In genomic region chr1:168001213-168001612, GRCh38 we compare ENCODE assay signal across 28 cellular contexts.
"Had no signal": no experiment of that assay in that cellular context is flagged by ENCODE, and none has a peak within 500 bp of the region (broad histone marks: within the 10 kb centered on the region; RNA-seq: fewer than 3 reads in every experiment).

No MANE protein-coding gene starts in this region.

- FAIRE-seq: endometrium, islet of Langerhans, keratinocyte had no signal

- H3K27me3 ChIP-seq: esophagus squamous epithelium, gastrocnemius medialis, heart right ventricle, left lung had no signal

- H3K4me3 Mint-ChIP-seq: dendritic cell treated with granulocyte-macrophage colony-stimulating factor and Interleukin-4, amounts not matched to agents 40 ng/mL and 50 ng/mL, for 4 days; effector memory CD8-positive, alpha-beta T cell; endodermal cell; mesothelial cell of epicardium; naive B cell; naive thymus-derived CD8-positive, alpha-beta T cell had no signal

- ATAC-seq: effector memory CD8-positive, alpha-beta T cell; esophagus mucosa; gastrocnemius medialis; left cardiac atrium; left lung; left ventricle myocardium superior; lower lobe of right lung; mucosa of descending colon; naive thymus-derived CD8-positive, alpha-beta T cell had no signal

- H3K9me3 ChIP-seq: esophagus squamous epithelium, gastrocnemius medialis, heart right ventricle, left lung, lower lobe of right lung, mucosa of descending colon had no signal

- H3K27me3 Mint-ChIP-seq: dendritic cell treated with granulocyte-macrophage colony-stimulating factor and Interleukin-4, amounts not matched to agents 40 ng/mL and 50 ng/mL, for 4 days; effector memory CD8-positive, alpha-beta T cell; naive B cell; naive thymus-derived CD8-positive, alpha-beta T cell had no signal

- H3K27ac Mint-ChIP-seq: dendritic cell treated with granulocyte-macrophage colony-stimulating factor and Interleukin-4, amounts not matched to agents 40 ng/mL and 50 ng/mL, for 4 days; endodermal cell; mesothelial cell of epicardium; naive thymus-derived CD8-positive, alpha-beta T cell had no signal

- H3K4me3 ChIP-seq: esophagus squamous epithelium, gastrocnemius medialis, heart right ventricle, left lung, lower lobe of right lung, mucosa of descending colon had no signal

- H3K9me3 Mint-ChIP-seq: dendritic cell treated with granulocyte-macrophage colony-stimulating factor and Interleukin-4, amounts not matched to agents 40 ng/mL and 50 ng/mL, for 4 days; effector memory CD8-positive, alpha-beta T cell; endodermal cell; mesothelial cell of epicardium; naive B cell; naive thymus-derived CD8-positive, alpha-beta T cell had no signal

- H3K4me1 Mint-ChIP-seq: naive B cell had no signal

- H3K4me1 ChIP-seq: esophagus squamous epithelium, gastrocnemius medialis, left lung, lower lobe of right lung had no signal

- DNase-seq: cortex of kidney; effector CD8-positive, alpha-beta T cell; effector memory CD8-positive, alpha-beta T cell; endodermal cell; erythroblast; esophagus squamous epithelium; foreskin fibroblast; foreskin melanocyte; gastrocnemius medialis; glutamatergic neuron; head of caudate nucleus; heart right ventricle; hippocampal formation; left cardiac atrium; left lung; left ventricle myocardium superior; lower lobe of right lung; mesenchymal stem cell; mucosa of descending colon; naive B cell; naive thymus-derived CD8-positive, alpha-beta T cell had no signal

- H3K27ac ChIP-seq: epithelial cell of prostate, esophagus squamous epithelium, gastrocnemius medialis, left lung, lower lobe of right lung had no signal
